ENCODE assay signal across 9 cellular contexts in the genomic region with DNA sequence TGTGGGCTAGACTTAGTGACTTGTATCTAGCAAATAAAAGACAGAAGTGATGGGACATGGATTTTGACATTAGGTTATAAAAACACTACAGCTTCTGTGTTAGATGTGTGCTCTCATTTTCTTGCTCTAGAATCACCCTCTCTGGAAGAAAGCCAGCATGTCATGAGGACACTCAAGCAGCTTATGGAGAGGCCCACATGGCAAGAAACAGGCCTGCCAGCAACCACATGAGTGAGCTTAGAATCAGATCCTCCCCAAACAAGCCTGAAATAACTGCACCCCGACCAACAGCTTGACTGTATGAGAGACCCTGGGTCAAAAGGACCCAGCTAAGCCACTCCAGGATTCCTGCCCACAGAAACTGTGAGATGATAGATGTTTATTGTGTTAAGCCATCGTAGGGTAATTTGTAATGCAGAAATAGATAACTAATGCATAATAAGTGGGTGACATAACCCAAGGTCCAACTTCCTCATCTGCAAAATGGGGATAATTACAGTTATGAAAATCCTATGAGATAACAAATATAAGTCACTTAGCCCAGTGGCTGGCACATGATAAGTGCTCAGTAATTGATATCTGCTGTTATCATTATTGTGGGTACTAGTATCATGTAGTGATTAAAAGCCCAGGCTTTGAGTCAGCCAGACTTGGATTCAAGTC.
DNase-seq lines count a peak whose midpoint lies in the region.
"Had no signal": no experiment of that assay in that cellular context is flagged by ENCODE, and none has a peak within 500 bp of the region (broad histone marks: within the 10 kb centered on the region; RNA-seq: fewer than 3 reads in every experiment).

No MANE protein-coding gene starts in this region.

- peak; percentile 43 for DNase-seq in H4 (ENCODE audit: low spot score)
- peak; percentile 62 for DNase-seq in NCI-H82 treated with DMSO at 0.1 percent for 48 hours (lab: John Stamatoyannopoulos, UW; ENCODE audit: unreplicated experiment)
- DNase-seq in fibroblast of peridontal ligament (ENCODE audit: extremely low read depth) = peak; percentile 80
- peak; percentile 15 for DNase-seq in renal cortical epithelial cell (ENCODE audit: low read depth)
- no peak for DNase-seq in NCI-H526 treated with DMSO at 0.1 percent for 48 hours (lab: John Stamatoyannopoulos, UW)
- no peak for DNase-seq in T1000 (lab: John Stamatoyannopoulos, UW)
- DNase-seq in SW 1271 (lab: John Stamatoyannopoulos, UW) = no peak
- no peak for DNase-seq in NCI-H1105 (lab: John Stamatoyannopoulos, UW)
- DNase-seq: Kasumi-1 had no signal

Comparison
In these comparisons a context has a peak if more than half of its experiments do, and no peak if none do; other contexts are left out.
1. DNase-seq: peak in H4 (single experiment), NCI-H82 treated with DMSO at 0.1 percent for 48 hours (single experiment), fibroblast of peridontal ligament (single experiment) and renal cortical epithelial cell (single experiment); none in NCI-H526 treated with DMSO at 0.1 percent for 48 hours (single experiment), T1000 (single experiment), SW 1271 (0 of 2) and NCI-H1105 (single experiment).